Comparison of ENCODE assay signal across 25 cellular contexts in genomic region chr3:138334608-138335007, GRCh38. TPM values are rescaled to one million over a fixed set of nuclear protein-coding genes. Genes with fewer than 3 reads are reported as not detected.
"Had no signal": no experiment of that assay in that cellular context is flagged by ENCODE, and none has a peak within 500 bp of the region (broad histone marks: within the 10 kb centered on the region; RNA-seq: fewer than 3 reads in every experiment).

No MANE protein-coding gene starts in this region.

- DNase-seq: natural killer cell; occipital lobe; posterior cingulate gyrus; psoas muscle; right cardiac atrium; right lobe of liver; sigmoid colon; stimulated activated CD4-positive, alpha-beta T cell treated with anti-CD3 and anti-CD28 coated beads, Interleukin-15, amount 100 ng/mL, for 24 hours; stimulated activated CD4-positive, alpha-beta T cell treated with anti-CD3 and anti-CD28 coated beads, Interleukin-2, amount 100 ng/mL, for 24 hours; stimulated activated CD4-positive, alpha-beta T cell treated with anti-CD3 and anti-CD28 coated beads, Interleukin-2, amount 100 ng/mL, for 48 hours; stimulated activated CD4-positive, alpha-beta T cell treated with anti-CD3 and anti-CD28 coated beads, Interleukin-4, amount 100 ng/mL, for 24 hours; stimulated activated naive B cell treated with anti-CD40 and anti-IgM and Interleukin-4, amounts not matched to agents 10 μg/mL and 1 μg/mL and 100 μg/mL, for 72 hours; stimulated activated naive CD4-positive, alpha-beta T cell treated with Interleukin-2 at 50 U/mL for 16 hours; stomach; thyroid gland; trophoblast cell; upper lobe of left lung had no signal

- H3K27ac ChIP-seq: neural progenitor cell, parathyroid adenoma, psoas muscle, right lobe of liver, sigmoid colon, stomach, thoracic aorta, thyroid gland, tibial nerve, upper lobe of left lung, vagina had no signal

- H3K4me1 ChIP-seq: right lobe of liver, thyroid gland had no signal

- H3K4me2 ChIP-seq: neural progenitor cell had no signal

- H2AFZ ChIP-seq: neural progenitor cell, parathyroid adenoma had no signal

- ATAC-seq: natural killer cell; psoas muscle; right cardiac atrium; right lobe of liver; stimulated activated effector memory CD8-positive, alpha-beta T cell treated with anti-CD3 and anti-CD28 coated beads, Interleukin-12 subunit alpha, Interleukin-12 subunit beta, amount 100 ng/mL, for 72 hours; stimulated activated naive B cell treated with anti-CD40 and anti-IgM and Interleukin-4, amounts not matched to agents 10 μg/mL and 1 μg/mL and 100 μg/mL, for 72 hours had no signal

- H3K79me2 ChIP-seq: parathyroid adenoma had no signal

- H3K9me3 ChIP-seq: psoas muscle, right lobe of liver, sigmoid colon, stomach, thoracic aorta, thyroid gland, tibial nerve, upper lobe of left lung, vagina had no signal

- H3K27me3 ChIP-seq: neural progenitor cell, right lobe of liver, sigmoid colon, stomach, thyroid gland, tibial nerve, upper lobe of left lung, vagina had no signal

- H3K4me3 ChIP-seq: neural progenitor cell, psoas muscle, right lobe of liver, sigmoid colon, stomach, thoracic aorta, thyroid gland, tibial nerve, upper lobe of left lung, vagina had no signal

- H3K36me3 ChIP-seq: neural progenitor cell, right lobe of liver, sigmoid colon, stomach, thoracic aorta, thyroid gland, tibial nerve, upper lobe of left lung, vagina had no signal

RNA-seq across cellular contexts. Expression of gene NME9, which starts 5.0 kb away (rescaled TPM):
- total RNA-seq: natural killer cell, osteocyte, right lobe of liver, sigmoid colon, skeletal muscle tissue, thoracic aorta, tibial nerve, vagina had no signal
